In the genomic region with DNA sequence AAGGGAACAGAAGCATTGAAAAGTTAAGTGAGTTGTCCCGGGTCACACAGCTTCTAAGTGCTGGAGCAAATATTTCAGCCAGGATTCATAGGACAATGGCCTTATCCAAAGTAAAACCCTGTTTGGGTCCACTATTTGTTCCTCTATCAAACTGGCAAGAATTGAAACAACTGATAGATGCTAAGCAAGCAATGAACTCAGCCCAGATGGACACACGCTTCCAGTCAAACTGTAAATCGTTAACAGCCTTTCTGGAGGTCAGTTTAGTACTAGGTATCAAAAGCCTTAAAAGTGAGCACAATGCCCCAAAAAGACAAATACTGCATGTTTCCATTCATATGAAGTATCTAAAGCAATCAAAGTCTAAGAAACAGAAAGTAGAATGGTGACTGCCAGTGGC, we compare ENCODE assay signal across 8 cellular contexts. TPM values are rescaled to one million over a fixed set of nuclear protein-coding genes. Genes with fewer than 3 reads are reported as not detected.
DNase-seq lines count a peak whose midpoint lies in the region; ATAC-seq and TF ChIP-seq lines count a peak whose summit lies in the region.

No MANE protein-coding gene starts in this region.

- WGBS in testis, 2 donors, result 72 to 83% methylated on average over 3 of the region's 3 CpGs

- H3K36me3 Mint-ChIP-seq in activated naive CD4-positive, alpha-beta T cell treated with anti-CD3 and anti-CD28 coated beads, Interleukin-2, amount 10 ng/mL, durations not matched to agents 7 days and 5 days, result peaks cover 13% of the 10 kb centered on the region
- peaks cover 0 to 5% of the 10 kb centered on the region in 2 donors for H3K36me3 Mint-ChIP-seq in activated naive CD4-positive, alpha-beta T cell treated with anti-CD3 and anti-CD28 coated beads, Interleukin-2, amount 50 U/mL, for 72 hours
- peaks cover 1% of the 10 kb centered on the region for H3K36me3 Mint-ChIP-seq in activated T-helper 1 cell treated with anti-CD3 and anti-CD28 coated beads, Interleukin-12 subunit alpha, Interleukin-12 subunit beta, Interleukin-2, Interleukin-4 antibody, amounts not matched to agents 30 ng/mL and 10 ng/mL and 1 ng/mL, durations not matched to agents 14 hours and 24 hours and 36 hours (ENCODE audit: low read depth)

- intact Hi-C loops in activated T-helper 1 cell treated with anti-CD3 and anti-CD28 coated beads, Interleukin-12 subunit alpha, Interleukin-12 subunit beta, Interleukin-2, Interleukin-4 antibody, amounts not matched to agents 30 ng/mL and 10 ng/mL and 1 ng/mL, durations not matched to agents 14 hours and 24 hours and 36 hours (cut with micrococcal nuclease), result loop anchor here (1.0 to 2.0 kb wide), 6 partner anchors 51 to 889 kb away; partner anchors contain the start of genes C1orf50, CCDC30, P3H1 and PPIH
- intact Hi-C loops in lower lobe of right lung (cut with DNase I) (no loop called here), testis (cut with DNase I; ENCODE audit: low total_unique reads) (no loop called here)

- CTCF ChIA-PET in activated naive CD4-positive, alpha-beta T cell treated with anti-CD3 and anti-CD28 coated beads, Interleukin-2, amount 10 ng/mL, durations not matched to agents 7 days and 5 days (lab: Charles Lee), result interaction anchor here (2.4 kb wide), 1 partner anchor 255 kb away, joined by 12 read pairs; no protein-coding TSS in a partner anchor

- H3K27ac Mint-ChIP-seq in activated naive CD4-positive, alpha-beta T cell treated with anti-CD3 and anti-CD28 coated beads, Interleukin-2, amount 10 ng/mL, durations not matched to agents 7 days and 5 days, result no peak overlapping the region
- H3K27ac Mint-ChIP-seq in activated naive CD4-positive, alpha-beta T cell treated with anti-CD3 and anti-CD28 coated beads, Interleukin-2, amount 50 U/mL, for 72 hours, result peak overlapping the region in 1 of 2 donors; percentile 80
- H3K27ac Mint-ChIP-seq in activated T-helper 1 cell treated with anti-CD3 and anti-CD28 coated beads, Interleukin-12 subunit alpha, Interleukin-12 subunit beta, Interleukin-2, Interleukin-4 antibody, amounts not matched to agents 30 ng/mL and 10 ng/mL and 1 ng/mL, durations not matched to agents 14 hours and 24 hours and 36 hours, result no peak overlapping the region

- TF ChIP-seq CTCF in lower lobe of right lung (IDR thresholded peaks at IDR 0.05) (no peak), testis (IDR thresholded peaks at IDR 0.05) (no peak)

- peak; percentile 18 for TF ChIP-seq POLR2A in testis (IDR thresholded peaks at IDR 0.05)

- no peak for ATAC-seq in activated naive CD4-positive, alpha-beta T cell treated with anti-CD3 and anti-CD28 coated beads, Interleukin-2, amount 50 U/mL, for 72 hours
- ATAC-seq in lower lobe of right lung, result no peak
- ATAC-seq in HG03432 (IDR thresholded peaks at IDR 0.05; ENCODE audit: unreplicated experiment), result no peak
- no peak for ATAC-seq in HG02973 (IDR thresholded peaks at IDR 0.05; ENCODE audit: unreplicated experiment)

- H3K27me3 Mint-ChIP-seq in activated naive CD4-positive, alpha-beta T cell treated with anti-CD3 and anti-CD28 coated beads, Interleukin-2, amount 10 ng/mL, durations not matched to agents 7 days and 5 days, result peaks cover 7% of the 10 kb centered on the region
- H3K27me3 Mint-ChIP-seq in activated T-helper 1 cell treated with anti-CD3 and anti-CD28 coated beads, Interleukin-12 subunit alpha, Interleukin-12 subunit beta, Interleukin-2, Interleukin-4 antibody, amounts not matched to agents 30 ng/mL and 10 ng/mL and 1 ng/mL, durations not matched to agents 14 hours and 24 hours and 36 hours (ENCODE audit: insufficient read depth), result no peaks in the 10 kb centered on the region

- H3K27me3 ChIP-seq in lower lobe of right lung (ENCODE audit: low read depth) (no peaks in the 10 kb centered on the region), testis (no peaks in the 10 kb centered on the region)

- peak overlapping the region; percentile 73 for H3K4me3 Mint-ChIP-seq in activated naive CD4-positive, alpha-beta T cell treated with anti-CD3 and anti-CD28 coated beads, Interleukin-2, amount 10 ng/mL, durations not matched to agents 7 days and 5 days
- H3K4me3 Mint-ChIP-seq in activated T-helper 1 cell treated with anti-CD3 and anti-CD28 coated beads, Interleukin-12 subunit alpha, Interleukin-12 subunit beta, Interleukin-2, Interleukin-4 antibody, amounts not matched to agents 30 ng/mL and 10 ng/mL and 1 ng/mL, durations not matched to agents 14 hours and 24 hours and 36 hours, result peak overlapping the region; percentile 59

- H3K36me3 ChIP-seq in lower lobe of right lung (no peaks in the 10 kb centered on the region), testis (ENCODE audit: low read depth, missing control alignments) (no peaks in the 10 kb centered on the region)

- H3K9me3 Mint-ChIP-seq in activated naive CD4-positive, alpha-beta T cell treated with anti-CD3 and anti-CD28 coated beads, Interleukin-2, amount 10 ng/mL, durations not matched to agents 7 days and 5 days, result no peaks in the 10 kb centered on the region
- no peaks in the 10 kb centered on the region for H3K9me3 Mint-ChIP-seq in activated naive CD4-positive, alpha-beta T cell treated with anti-CD3 and anti-CD28 coated beads, Interleukin-2, amount 50 U/mL, for 72 hours
- H3K9me3 Mint-ChIP-seq in activated T-helper 1 cell treated with anti-CD3 and anti-CD28 coated beads, Interleukin-12 subunit alpha, Interleukin-12 subunit beta, Interleukin-2, Interleukin-4 antibody, amounts not matched to agents 30 ng/mL and 10 ng/mL and 1 ng/mL, durations not matched to agents 14 hours and 24 hours and 36 hours, result no peaks in the 10 kb centered on the region

- H3K9me3 ChIP-seq in lower lobe of right lung (no peaks in the 10 kb centered on the region), testis (no peaks in the 10 kb centered on the region)

- peaks cover 29% of the 10 kb centered on the region for H3K4me1 Mint-ChIP-seq in activated naive CD4-positive, alpha-beta T cell treated with anti-CD3 and anti-CD28 coated beads, Interleukin-2, amount 10 ng/mL, durations not matched to agents 7 days and 5 days
- peaks cover 19% of the 10 kb centered on the region for H3K4me1 Mint-ChIP-seq in activated T-helper 1 cell treated with anti-CD3 and anti-CD28 coated beads, Interleukin-12 subunit alpha, Interleukin-12 subunit beta, Interleukin-2, Interleukin-4 antibody, amounts not matched to agents 30 ng/mL and 10 ng/mL and 1 ng/mL, durations not matched to agents 14 hours and 24 hours and 36 hours (ENCODE audit: low read depth)

- peaks cover 23% of the 10 kb centered on the region for H3K4me1 ChIP-seq in lower lobe of right lung
- H3K4me1 ChIP-seq in testis, result peaks cover 9% of the 10 kb centered on the region

- no peak overlapping the region for H3K27ac ChIP-seq in lower lobe of right lung
- no peak overlapping the region for H3K27ac ChIP-seq in testis

- peak overlapping the region; percentile 72 for H3K4me3 ChIP-seq in lower lobe of right lung
- no peak overlapping the region for H3K4me3 ChIP-seq in testis

- DNase-seq in activated naive CD4-positive, alpha-beta T cell treated with anti-CD3 and anti-CD28 coated beads, Interleukin-2, amount 10 ng/mL, durations not matched to agents 7 days and 5 days, result no peak
- DNase-seq in activated naive CD4-positive, alpha-beta T cell treated with anti-CD3 and anti-CD28 coated beads, Interleukin-2, amount 50 U/mL, for 72 hours (ENCODE audit: low spot score in 2 of 2), result no peak
- no peak for DNase-seq in activated T-helper 1 cell treated with anti-CD3 and anti-CD28 coated beads, Interleukin-12 subunit alpha, Interleukin-12 subunit beta, Interleukin-2, Interleukin-4 antibody, amounts not matched to agents 30 ng/mL and 10 ng/mL and 1 ng/mL, durations not matched to agents 14 hours and 24 hours and 36 hours (ENCODE audit: low spot score)
- DNase-seq in lower lobe of right lung (no peak), testis (no peak), NK-92 (lab: John Stamatoyannopoulos, UW; ENCODE audit: unreplicated experiment) (no peak)

RNA-seq across cellular contexts. Expression of gene SVBP, which starts 0.8 kb away (rescaled TPM):
- total RNA-seq in activated naive CD4-positive, alpha-beta T cell treated with anti-CD3 and anti-CD28 coated beads, Interleukin-2, amount 50 U/mL, for 72 hours, result 10 to 100 TPM; 15.8 to 30.6 TPM
- total RNA-seq in activated T-helper 1 cell treated with anti-CD3 and anti-CD28 coated beads, Interleukin-12 subunit alpha, Interleukin-12 subunit beta, Interleukin-2, Interleukin-4 antibody, amounts not matched to agents 30 ng/mL and 10 ng/mL and 1 ng/mL, durations not matched to agents 14 hours and 24 hours and 36 hours, result 6.4 and 8.2 TPM in 2 replicates
- 20.8 TPM for total RNA-seq in lower lobe of right lung
- 10 to 100 TPM; 36.2 to 47.9 TPM for total RNA-seq in testis
- polyA plus RNA-seq in testis (ENCODE audit: insufficient read depth, low read depth, low replicate concordance), result 86.0 TPM

RNA-seq across cellular contexts. Expression of gene ERMAP, which starts 1.1 kb away (rescaled TPM):
- 1 to 10 TPM; 4.3 to 5.0 TPM for total RNA-seq in activated naive CD4-positive, alpha-beta T cell treated with anti-CD3 and anti-CD28 coated beads, Interleukin-2, amount 50 U/mL, for 72 hours
- 3.4 and 3.7 TPM in 2 replicates for total RNA-seq in activated T-helper 1 cell treated with anti-CD3 and anti-CD28 coated beads, Interleukin-12 subunit alpha, Interleukin-12 subunit beta, Interleukin-2, Interleukin-4 antibody, amounts not matched to agents 30 ng/mL and 10 ng/mL and 1 ng/mL, durations not matched to agents 14 hours and 24 hours and 36 hours
- 15.2 TPM for total RNA-seq in lower lobe of right lung
- total RNA-seq in testis, result 10 to 100 TPM; 10.6 to 14.0 TPM
- 11.7 TPM for polyA plus RNA-seq in testis (ENCODE audit: insufficient read depth, low read depth, low replicate concordance)

RNA-seq across cellular contexts. Expression of gene ZNF691, which starts 28.4 kb away (rescaled TPM):
- total RNA-seq in activated naive CD4-positive, alpha-beta T cell treated with anti-CD3 and anti-CD28 coated beads, Interleukin-2, amount 50 U/mL, for 72 hours, result 1 to 10 TPM; 6.3 to 9.8 TPM
- 10.0 and 12.9 TPM in 2 replicates for total RNA-seq in activated T-helper 1 cell treated with anti-CD3 and anti-CD28 coated beads, Interleukin-12 subunit alpha, Interleukin-12 subunit beta, Interleukin-2, Interleukin-4 antibody, amounts not matched to agents 30 ng/mL and 10 ng/mL and 1 ng/mL, durations not matched to agents 14 hours and 24 hours and 36 hours
- total RNA-seq in lower lobe of right lung, result 11.9 TPM
- 10 to 100 TPM; 16.7 to 17.3 TPM for total RNA-seq in testis
- 12.9 TPM for polyA plus RNA-seq in testis (ENCODE audit: insufficient read depth, low read depth, low replicate concordance)

RNA-seq across cellular contexts. Expression of gene TMEM269, which starts 33.2 kb away (rescaled TPM):
- total RNA-seq in activated naive CD4-positive, alpha-beta T cell treated with anti-CD3 and anti-CD28 coated beads, Interleukin-2, amount 50 U/mL, for 72 hours, result 1 to 10 TPM in 1 of 2 donors, under 1 TPM in 1; 0.53 to 1.7 TPM
- 0.12 and 0.29 TPM in 2 replicates for total RNA-seq in activated T-helper 1 cell treated with anti-CD3 and anti-CD28 coated beads, Interleukin-12 subunit alpha, Interleukin-12 subunit beta, Interleukin-2, Interleukin-4 antibody, amounts not matched to agents 30 ng/mL and 10 ng/mL and 1 ng/mL, durations not matched to agents 14 hours and 24 hours and 36 hours
- total RNA-seq in lower lobe of right lung (not detected), testis (1 to 10 TPM in 1 of 2 donors, under 1 TPM in 1; 0.68 to 1.6 TPM)
- polyA plus RNA-seq in testis (ENCODE audit: insufficient read depth, low read depth, low replicate concordance), result 3.5 TPM

RNA-seq across cellular contexts. Expression of gene C1orf50, which starts 50.9 kb away (rescaled TPM):
- 1 to 10 TPM; 5.7 to 7.9 TPM for total RNA-seq in activated naive CD4-positive, alpha-beta T cell treated with anti-CD3 and anti-CD28 coated beads, Interleukin-2, amount 50 U/mL, for 72 hours
- 6.4 and 7.6 TPM in 2 replicates for total RNA-seq in activated T-helper 1 cell treated with anti-CD3 and anti-CD28 coated beads, Interleukin-12 subunit alpha, Interleukin-12 subunit beta, Interleukin-2, Interleukin-4 antibody, amounts not matched to agents 30 ng/mL and 10 ng/mL and 1 ng/mL, durations not matched to agents 14 hours and 24 hours and 36 hours
- total RNA-seq in lower lobe of right lung, result 5.6 TPM
- total RNA-seq in testis, result 10 to 100 TPM in 1 of 2 donors, 1 to 10 TPM in 1; 9.4 to 10.2 TPM
- 21.8 TPM for polyA plus RNA-seq in testis (ENCODE audit: insufficient read depth, low read depth, low replicate concordance)
